Comparison of ENCODE assay signal across 2 cellular contexts in the genomic region with DNA sequence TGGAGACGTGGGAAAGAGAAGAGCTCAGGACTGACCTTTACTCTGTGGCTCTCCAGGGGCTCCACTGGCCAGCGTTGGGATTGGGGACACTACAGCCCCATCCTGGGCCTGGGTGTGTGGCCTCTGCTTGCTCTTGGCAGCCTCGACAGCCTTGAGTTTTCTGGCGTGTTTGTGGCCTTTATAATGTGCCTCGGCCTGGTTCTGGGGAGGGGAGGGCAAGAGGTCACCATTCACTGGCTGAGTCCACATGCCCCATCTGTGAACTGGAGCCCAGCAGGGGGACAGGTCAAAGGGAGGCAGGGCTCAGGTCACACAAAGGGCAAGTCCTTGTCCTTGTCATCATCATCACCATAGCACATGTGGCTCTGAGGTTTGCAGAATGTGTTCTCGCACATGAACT.
TF ChIP-seq lines count a peak whose summit lies in the region.

No MANE protein-coding gene starts in this region.

TF ChIP-seq in HepG2, 621 proteins besides CTCF, POLR2A, EP300 and RAD21 (continues in another document):
- TF ChIP-seq ZNF33A (CRISPR knock-in tag; IDR thresholded peaks at IDR 0.05; ENCODE audit: borderline replicate concordance) = no peak
- TF ChIP-seq HNRNPUL1 (IDR thresholded peaks at IDR 0.05; ENCODE audit: low read depth, low read length) = no peak
- TF ChIP-seq, protein P1, sequence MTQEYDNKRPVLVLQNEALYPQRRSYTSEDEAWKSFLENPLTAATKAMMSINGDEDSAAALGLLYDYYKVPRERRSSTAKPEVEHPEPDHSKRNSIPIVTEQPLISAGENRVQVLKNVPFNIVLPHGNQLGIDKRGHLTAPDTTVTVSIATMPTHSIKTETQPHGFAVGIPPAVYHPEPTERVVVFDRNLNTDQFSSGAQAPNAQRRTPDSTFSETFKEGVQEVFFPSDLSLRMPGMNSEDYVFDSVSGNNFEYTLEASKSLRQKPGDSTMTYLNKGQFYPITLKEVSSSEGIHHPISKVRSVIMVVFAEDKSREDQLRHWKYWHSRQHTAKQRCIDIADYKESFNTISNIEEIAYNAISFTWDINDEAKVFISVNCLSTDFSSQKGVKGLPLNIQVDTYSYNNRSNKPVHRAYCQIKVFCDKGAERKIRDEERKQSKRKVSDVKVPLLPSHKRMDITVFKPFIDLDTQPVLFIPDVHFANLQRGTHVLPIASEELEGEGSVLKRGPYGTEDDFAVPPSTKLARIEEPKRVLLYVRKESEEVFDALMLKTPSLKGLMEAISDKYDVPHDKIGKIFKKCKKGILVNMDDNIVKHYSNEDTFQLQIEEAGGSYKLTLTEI (CRISPR knock-in tag; conservative IDR thresholded peaks at IDR 0.05) = no peak
- TF ChIP-seq NONO (IDR thresholded peaks at IDR 0.05) = no peak
- TF ChIP-seq NONO (CRISPR knock-in tag; conservative IDR thresholded peaks at IDR 0.05) = 0 out of 2 replicates have a peak, but pooled peaks have one; percentile 48
- no peak for TF ChIP-seq CBX1 (IDR thresholded peaks at IDR 0.05; ENCODE audit: low read depth)
- TF ChIP-seq ZNF816 (CRISPR knock-in tag; IDR thresholded peaks at IDR 0.05; ENCODE audit: borderline replicate concordance) = 0 out of 2 replicates have a peak, but pooled peaks have one; percentile 48
- no peak for TF ChIP-seq EHMT2 (IDR thresholded peaks at IDR 0.05; ENCODE audit: borderline replicate concordance, low read depth, low read length)
- no peak for TF ChIP-seq ZNF383 (CRISPR knock-in tag; IDR thresholded peaks at IDR 0.05; ENCODE audit: borderline replicate concordance)
- no peak for TF ChIP-seq CCAR2 (optimal IDR thresholded peaks at IDR 0.05; ENCODE audit: low read depth, low read length)
- peak; percentile 94 for TF ChIP-seq NR2F6 (IDR thresholded peaks at IDR 0.05)
- TF ChIP-seq NR2F6 (CRISPR knock-in tag; IDR thresholded peaks at IDR 0.05) = peak; percentile 95
- TF ChIP-seq KDM1A (CRISPR knock-in tag; IDR thresholded peaks at IDR 0.05) = no peak
- TF ChIP-seq, protein P2, sequence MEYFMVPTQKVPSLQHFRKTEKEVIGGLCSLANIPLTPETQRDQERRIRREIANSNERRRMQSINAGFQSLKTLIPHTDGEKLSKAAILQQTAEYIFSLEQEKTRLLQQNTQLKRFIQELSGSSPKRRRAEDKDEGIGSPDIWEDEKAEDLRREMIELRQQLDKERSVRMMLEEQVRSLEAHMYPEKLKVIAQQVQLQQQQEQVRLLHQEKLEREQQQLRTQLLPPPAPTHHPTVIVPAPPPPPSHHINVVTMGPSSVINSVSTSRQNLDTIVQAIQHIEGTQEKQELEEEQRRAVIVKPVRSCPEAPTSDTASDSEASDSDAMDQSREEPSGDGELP (IDR thresholded peaks at IDR 0.05; ENCODE audit: borderline replicate concordance, low read depth) = no peak
- TF ChIP-seq RELA (CRISPR knock-in tag; IDR thresholded peaks at IDR 0.05) = no peak
- peak; percentile 97 for TF ChIP-seq RARA (CRISPR knock-in tag; IDR thresholded peaks at IDR 0.05)
- TF ChIP-seq, protein P3, sequence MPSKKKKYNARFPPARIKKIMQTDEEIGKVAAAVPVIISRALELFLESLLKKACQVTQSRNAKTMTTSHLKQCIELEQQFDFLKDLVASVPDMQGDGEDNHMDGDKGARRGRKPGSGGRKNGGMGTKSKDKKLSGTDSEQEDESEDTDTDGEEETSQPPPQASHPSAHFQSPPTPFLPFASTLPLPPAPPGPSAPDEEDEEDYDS (CRISPR knock-in tag; IDR thresholded peaks at IDR 0.05) = no peak
- TF ChIP-seq, protein P4, sequence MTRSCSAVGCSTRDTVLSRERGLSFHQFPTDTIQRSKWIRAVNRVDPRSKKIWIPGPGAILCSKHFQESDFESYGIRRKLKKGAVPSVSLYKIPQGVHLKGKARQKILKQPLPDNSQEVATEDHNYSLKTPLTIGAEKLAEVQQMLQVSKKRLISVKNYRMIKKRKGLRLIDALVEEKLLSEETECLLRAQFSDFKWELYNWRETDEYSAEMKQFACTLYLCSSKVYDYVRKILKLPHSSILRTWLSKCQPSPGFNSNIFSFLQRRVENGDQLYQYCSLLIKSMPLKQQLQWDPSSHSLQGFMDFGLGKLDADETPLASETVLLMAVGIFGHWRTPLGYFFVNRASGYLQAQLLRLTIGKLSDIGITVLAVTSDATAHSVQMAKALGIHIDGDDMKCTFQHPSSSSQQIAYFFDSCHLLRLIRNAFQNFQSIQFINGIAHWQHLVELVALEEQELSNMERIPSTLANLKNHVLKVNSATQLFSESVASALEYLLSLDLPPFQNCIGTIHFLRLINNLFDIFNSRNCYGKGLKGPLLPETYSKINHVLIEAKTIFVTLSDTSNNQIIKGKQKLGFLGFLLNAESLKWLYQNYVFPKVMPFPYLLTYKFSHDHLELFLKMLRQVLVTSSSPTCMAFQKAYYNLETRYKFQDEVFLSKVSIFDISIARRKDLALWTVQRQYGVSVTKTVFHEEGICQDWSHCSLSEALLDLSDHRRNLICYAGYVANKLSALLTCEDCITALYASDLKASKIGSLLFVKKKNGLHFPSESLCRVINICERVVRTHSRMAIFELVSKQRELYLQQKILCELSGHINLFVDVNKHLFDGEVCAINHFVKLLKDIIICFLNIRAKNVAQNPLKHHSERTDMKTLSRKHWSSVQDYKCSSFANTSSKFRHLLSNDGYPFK (CRISPR knock-in tag; IDR thresholded peaks at IDR 0.05; ENCODE audit: borderline replicate concordance) = 0 out of 2 replicates have a peak, but pooled peaks have one; percentile 27
- TF ChIP-seq NR2C2 (CRISPR knock-in tag; IDR thresholded peaks at IDR 0.05; ENCODE audit: borderline replicate concordance) = peak; percentile 80
- TF ChIP-seq ZFY (CRISPR knock-in tag; IDR thresholded peaks at IDR 0.05) = peak; percentile 26; the same call in 1 of the 2 replicates
- no peak for TF ChIP-seq ZNF619 (CRISPR knock-in tag; IDR thresholded peaks at IDR 0.05)
- no peak for TF ChIP-seq ZNF790 (CRISPR knock-in tag; IDR thresholded peaks at IDR 0.05; ENCODE audit: borderline replicate concordance)
- TF ChIP-seq, protein P5, sequence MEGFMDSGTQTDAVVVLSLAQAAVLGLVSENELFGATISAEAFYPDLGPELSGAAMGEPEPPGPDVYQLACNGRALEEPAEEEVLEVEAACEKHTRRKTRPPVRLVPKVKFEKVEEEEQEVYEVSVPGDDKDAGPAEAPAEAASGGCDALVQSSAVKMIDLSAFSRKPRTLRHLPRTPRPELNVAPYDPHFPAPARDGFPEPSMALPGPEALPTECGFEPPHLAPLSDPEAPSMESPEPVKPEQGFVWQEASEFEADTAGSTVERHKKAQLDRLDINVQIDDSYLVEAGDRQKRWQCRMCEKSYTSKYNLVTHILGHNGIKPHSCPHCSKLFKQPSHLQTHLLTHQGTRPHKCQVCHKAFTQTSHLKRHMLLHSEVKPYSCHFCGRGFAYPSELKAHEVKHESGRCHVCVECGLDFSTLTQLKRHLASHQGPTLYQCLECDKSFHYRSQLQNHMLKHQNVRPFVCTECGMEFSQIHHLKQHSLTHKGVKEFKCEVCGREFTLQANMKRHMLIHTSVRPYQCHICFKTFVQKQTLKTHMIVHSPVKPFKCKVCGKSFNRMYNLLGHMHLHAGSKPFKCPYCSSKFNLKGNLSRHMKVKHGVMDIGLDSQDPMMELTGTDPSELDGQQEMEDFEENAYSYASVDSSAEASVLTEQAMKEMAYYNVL (CRISPR knock-in tag; IDR thresholded peaks at IDR 0.05; ENCODE audit: borderline replicate concordance) = no peak
- no peak for TF ChIP-seq BHLHE40 (IDR thresholded peaks at IDR 0.05; ENCODE audit: low read length)
- TF ChIP-seq SIN3A (IDR thresholded peaks at IDR 0.05; ENCODE audit: borderline replicate concordance, low read depth, low read length) = no peak

TF ChIP-seq in GM23338, 12 proteins besides CTCF, POLR2A, EP300 and RAD21:
- TF ChIP-seq POLR2AphosphoS5 (IDR thresholded peaks at IDR 0.05; ENCODE audit: low read depth) (no peak), ZNF331 (CRISPR knock-in tag; IDR thresholded peaks at IDR 0.05; ENCODE audit: low read depth) (no peak), STAT1 (IDR thresholded peaks at IDR 0.05; ENCODE audit: unreplicated experiment) (no peak), EZH2 (IDR thresholded peaks at IDR 0.05; ENCODE audit: low read depth, unreplicated experiment) (no peak), JUNB (IDR thresholded peaks at IDR 0.05; ENCODE audit: unreplicated experiment) (no peak), CREB1 (CRISPR knock-in tag; IDR thresholded peaks at IDR 0.05; ENCODE audit: low read depth) (no peak), ZNF114 (CRISPR knock-in tag; IDR thresholded peaks at IDR 0.05) (no peak), NANOG (IDR thresholded peaks at IDR 0.05; ENCODE audit: borderline replicate concordance) (no peak), EZH2phosphoT487 (IDR thresholded peaks at IDR 0.05; ENCODE audit: unreplicated experiment) (no peak)
- TF ChIP-seq, protein P6, sequence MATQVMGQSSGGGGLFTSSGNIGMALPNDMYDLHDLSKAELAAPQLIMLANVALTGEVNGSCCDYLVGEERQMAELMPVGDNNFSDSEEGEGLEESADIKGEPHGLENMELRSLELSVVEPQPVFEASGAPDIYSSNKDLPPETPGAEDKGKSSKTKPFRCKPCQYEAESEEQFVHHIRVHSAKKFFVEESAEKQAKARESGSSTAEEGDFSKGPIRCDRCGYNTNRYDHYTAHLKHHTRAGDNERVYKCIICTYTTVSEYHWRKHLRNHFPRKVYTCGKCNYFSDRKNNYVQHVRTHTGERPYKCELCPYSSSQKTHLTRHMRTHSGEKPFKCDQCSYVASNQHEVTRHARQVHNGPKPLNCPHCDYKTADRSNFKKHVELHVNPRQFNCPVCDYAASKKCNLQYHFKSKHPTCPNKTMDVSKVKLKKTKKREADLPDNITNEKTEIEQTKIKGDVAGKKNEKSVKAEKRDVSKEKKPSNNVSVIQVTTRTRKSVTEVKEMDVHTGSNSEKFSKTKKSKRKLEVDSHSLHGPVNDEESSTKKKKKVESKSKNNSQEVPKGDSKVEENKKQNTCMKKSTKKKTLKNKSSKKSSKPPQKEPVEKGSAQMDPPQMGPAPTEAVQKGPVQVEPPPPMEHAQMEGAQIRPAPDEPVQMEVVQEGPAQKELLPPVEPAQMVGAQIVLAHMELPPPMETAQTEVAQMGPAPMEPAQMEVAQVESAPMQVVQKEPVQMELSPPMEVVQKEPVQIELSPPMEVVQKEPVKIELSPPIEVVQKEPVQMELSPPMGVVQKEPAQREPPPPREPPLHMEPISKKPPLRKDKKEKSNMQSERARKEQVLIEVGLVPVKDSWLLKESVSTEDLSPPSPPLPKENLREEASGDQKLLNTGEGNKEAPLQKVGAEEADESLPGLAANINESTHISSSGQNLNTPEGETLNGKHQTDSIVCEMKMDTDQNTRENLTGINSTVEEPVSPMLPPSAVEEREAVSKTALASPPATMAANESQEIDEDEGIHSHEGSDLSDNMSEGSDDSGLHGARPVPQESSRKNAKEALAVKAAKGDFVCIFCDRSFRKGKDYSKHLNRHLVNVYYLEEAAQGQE (IDR thresholded peaks at IDR 0.05; ENCODE audit: unreplicated experiment) = no peak
- TF ChIP-seq, protein P7, sequence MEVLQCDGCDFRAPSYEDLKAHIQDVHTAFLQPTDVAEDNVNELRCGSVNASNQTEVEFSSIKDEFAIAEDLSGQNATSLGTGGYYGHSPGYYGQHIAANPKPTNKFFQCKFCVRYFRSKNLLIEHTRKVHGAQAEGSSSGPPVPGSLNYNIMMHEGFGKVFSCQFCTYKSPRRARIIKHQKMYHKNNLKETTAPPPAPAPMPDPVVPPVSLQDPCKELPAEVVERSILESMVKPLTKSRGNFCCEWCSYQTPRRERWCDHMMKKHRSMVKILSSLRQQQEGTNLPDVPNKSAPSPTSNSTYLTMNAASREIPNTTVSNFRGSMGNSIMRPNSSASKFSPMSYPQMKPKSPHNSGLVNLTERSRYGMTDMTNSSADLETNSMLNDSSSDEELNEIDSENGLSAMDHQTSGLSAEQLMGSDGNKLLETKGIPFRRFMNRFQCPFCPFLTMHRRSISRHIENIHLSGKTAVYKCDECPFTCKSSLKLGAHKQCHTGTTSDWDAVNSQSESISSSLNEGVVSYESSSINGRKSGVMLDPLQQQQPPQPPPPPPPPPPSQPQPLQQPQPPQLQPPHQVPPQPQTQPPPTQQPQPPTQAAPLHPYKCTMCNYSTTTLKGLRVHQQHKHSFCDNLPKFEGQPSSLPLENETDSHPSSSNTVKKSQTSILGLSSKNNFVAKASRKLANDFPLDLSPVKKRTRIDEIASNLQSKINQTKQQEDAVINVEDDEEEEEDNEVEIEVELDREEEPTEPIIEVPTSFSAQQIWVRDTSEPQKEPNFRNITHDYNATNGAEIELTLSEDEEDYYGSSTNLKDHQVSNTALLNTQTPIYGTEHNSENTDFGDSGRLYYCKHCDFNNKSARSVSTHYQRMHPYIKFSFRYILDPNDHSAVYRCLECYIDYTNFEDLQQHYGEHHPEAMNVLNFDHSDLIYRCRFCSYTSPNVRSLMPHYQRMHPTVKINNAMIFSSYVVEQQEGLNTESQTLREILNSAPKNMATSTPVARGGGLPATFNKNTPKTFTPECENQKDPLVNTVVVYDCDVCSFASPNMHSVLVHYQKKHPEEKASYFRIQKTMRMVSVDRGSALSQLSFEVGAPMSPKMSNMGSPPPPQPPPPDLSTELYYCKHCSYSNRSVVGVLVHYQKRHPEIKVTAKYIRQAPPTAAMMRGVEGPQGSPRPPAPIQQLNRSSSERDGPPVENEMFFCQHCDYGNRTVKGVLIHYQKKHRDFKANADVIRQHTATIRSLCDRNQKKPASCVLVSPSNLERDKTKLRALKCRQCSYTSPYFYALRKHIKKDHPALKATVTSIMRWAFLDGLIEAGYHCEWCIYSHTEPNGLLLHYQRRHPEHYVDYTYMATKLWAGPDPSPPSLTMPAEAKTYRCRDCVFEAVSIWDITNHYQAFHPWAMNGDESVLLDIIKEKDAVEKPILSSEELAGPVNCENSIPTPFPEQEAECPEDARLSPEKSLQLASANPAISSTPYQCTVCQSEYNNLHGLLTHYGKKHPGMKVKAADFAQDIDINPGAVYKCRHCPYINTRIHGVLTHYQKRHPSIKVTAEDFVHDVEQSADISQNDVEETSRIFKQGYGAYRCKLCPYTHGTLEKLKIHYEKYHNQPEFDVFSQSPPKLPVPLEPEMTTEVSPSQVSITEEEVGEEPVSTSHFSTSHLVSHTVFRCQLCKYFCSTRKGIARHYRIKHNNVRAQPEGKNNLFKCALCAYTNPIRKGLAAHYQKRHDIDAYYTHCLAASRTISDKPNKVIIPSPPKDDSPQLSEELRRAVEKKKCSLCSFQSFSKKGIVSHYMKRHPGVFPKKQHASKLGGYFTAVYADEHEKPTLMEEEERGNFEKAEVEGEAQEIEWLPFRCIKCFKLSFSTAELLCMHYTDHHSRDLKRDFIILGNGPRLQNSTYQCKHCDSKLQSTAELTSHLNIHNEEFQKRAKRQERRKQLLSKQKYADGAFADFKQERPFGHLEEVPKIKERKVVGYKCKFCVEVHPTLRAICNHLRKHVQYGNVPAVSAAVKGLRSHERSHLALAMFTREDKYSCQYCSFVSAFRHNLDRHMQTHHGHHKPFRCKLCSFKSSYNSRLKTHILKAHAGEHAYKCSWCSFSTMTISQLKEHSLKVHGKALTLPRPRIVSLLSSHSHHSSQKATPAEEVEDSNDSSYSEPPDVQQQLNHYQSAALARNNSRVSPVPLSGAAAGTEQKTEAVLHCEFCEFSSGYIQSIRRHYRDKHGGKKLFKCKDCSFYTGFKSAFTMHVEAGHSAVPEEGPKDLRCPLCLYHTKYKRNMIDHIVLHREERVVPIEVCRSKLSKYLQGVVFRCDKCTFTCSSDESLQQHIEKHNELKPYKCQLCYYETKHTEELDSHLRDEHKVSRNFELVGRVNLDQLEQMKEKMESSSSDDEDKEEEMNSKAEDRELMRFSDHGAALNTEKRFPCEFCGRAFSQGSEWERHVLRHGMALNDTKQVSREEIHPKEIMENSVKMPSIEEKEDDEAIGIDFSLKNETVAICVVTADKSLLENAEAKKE (CRISPR knock-in tag; IDR thresholded peaks at IDR 0.05) = no peak
- TF ChIP-seq, protein P8, sequence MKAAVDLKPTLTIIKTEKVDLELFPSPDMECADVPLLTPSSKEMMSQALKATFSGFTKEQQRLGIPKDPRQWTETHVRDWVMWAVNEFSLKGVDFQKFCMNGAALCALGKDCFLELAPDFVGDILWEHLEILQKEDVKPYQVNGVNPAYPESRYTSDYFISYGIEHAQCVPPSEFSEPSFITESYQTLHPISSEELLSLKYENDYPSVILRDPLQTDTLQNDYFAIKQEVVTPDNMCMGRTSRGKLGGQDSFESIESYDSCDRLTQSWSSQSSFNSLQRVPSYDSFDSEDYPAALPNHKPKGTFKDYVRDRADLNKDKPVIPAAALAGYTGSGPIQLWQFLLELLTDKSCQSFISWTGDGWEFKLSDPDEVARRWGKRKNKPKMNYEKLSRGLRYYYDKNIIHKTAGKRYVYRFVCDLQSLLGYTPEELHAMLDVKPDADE (IDR thresholded peaks at IDR 0.05) = no peak
